20 cellular contexts compared by ENCODE assay signal in the genomic region with DNA sequence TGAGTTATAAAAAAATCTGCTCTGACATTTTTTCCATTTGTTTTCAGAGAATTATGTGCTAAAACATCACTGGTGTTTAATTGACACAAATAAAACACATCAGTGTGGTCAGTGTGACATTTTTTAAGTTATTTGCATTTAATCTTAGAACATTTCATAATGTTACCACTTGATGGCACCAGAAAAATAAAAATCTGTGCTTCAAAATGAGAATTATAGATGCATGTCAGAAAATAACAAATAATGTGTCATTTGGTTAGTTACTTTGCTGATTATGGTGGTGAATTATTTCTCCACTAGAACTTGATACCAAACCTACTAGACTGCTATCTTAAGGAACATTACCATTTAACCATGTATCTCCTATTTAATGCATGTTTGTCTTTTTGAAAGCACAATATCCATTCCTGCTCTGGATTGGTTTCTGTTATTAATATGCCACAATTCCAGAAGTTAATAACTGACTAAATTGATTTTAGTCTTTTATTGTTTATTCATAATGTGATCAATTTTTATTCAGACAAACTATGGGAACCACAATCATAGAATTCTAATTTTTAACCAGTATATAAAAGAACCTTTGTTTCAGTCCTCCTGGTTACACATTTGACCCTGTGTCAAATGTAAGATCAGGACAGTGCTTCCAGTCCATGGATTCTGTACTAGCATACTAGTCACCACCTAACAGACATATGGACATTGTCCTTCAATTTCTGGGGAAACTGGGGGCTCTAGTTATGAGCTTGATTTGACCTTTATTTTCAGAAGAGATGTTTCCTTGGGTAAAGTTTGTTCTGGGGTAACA.
A peak's percentile ranks its signal among the peaks of the same experiment; 100 is the strongest.
DNase-seq lines count a peak whose midpoint lies in the region; ATAC-seq and TF ChIP-seq lines count a peak whose summit lies in the region.
"Had no signal": no experiment of that assay in that cellular context is flagged by ENCODE, and none has a peak within 500 bp of the region (broad histone marks: within the 10 kb centered on the region; RNA-seq: fewer than 3 reads in every experiment).

No MANE protein-coding gene starts in this region.

- no peak overlapping the region for H3K4me3 ChIP-seq in body of pancreas
- no peak overlapping the region for H3K4me3 ChIP-seq in osteoblast (ENCODE audit: insufficient read depth, low read length)
- H3K4me3 ChIP-seq: GM12878, SJSA1, testis had no signal

- H3K27ac ChIP-seq in body of pancreas, result peak overlapping the region in 1 of 4 donors; percentile 46
- H3K27ac ChIP-seq in osteoblast (ENCODE audit: low read depth, low read length), result peak overlapping the region; percentile 17
- H3K27ac ChIP-seq: 22Rv1, SJSA1, testis had no signal

- DNase-seq in DMS 273 (lab: John Stamatoyannopoulos, UW; ENCODE audit: unreplicated experiment) (peak; percentile 47), DMS 273 treated with DMSO at 0.1 percent for 48 hours (lab: John Stamatoyannopoulos, UW) (no peak), NCI-H146 (lab: John Stamatoyannopoulos, UW) (peak; percentile 46), body of pancreas (no peak), osteoblast (ENCODE audit: insufficient read length, low spot score, missing footprints) (no peak), CD1c-positive myeloid dendritic cell (ENCODE audit: extremely low spot score) (no peak), occipital lobe (lab: John Stamatoyannopoulos, UW) (no peak), kidney tubule cell (ENCODE audit: low spot score) (no peak)
- DNase-seq: activated CD4-positive, alpha-beta T cell treated with anti-CD3 and anti-CD28 coated beads, Interleukin-2, amount 50 U/mL, for 4 hours; activated T-cell treated with anti-CD3 and anti-CD28 coated beads, Interleukin-2, amount 50 U/mL, for 72 hours; CD4-positive, alpha-beta T cell; Kasumi-1; NCI-H2171; stimulated activated CD4-positive, alpha-beta T cell treated with anti-CD3 and anti-CD28 coated beads, Interleukin-2, amount 100 ng/mL, for 48 hours; stimulated activated CD8-positive, alpha-beta memory T cell treated with anti-CD3 and anti-CD28 coated beads, Interleukin-4, amount 100 ng/mL, for 48 hours; testis had no signal

- H3K9me3 ChIP-seq in body of pancreas (no peaks in the 10 kb centered on the region), osteoblast (ENCODE audit: low read depth, low read length) (no peaks in the 10 kb centered on the region)
- H3K9me3 ChIP-seq: SJSA1, testis had no signal

- H3K4me1 ChIP-seq in body of pancreas (peaks cover 16% of the 10 kb centered on the region), osteoblast (ENCODE audit: insufficient read depth, low read length) (peaks cover 43% of the 10 kb centered on the region)
- H3K4me1 ChIP-seq: SJSA1 had no signal

- H4K20me1 ChIP-seq in osteoblast (ENCODE audit: insufficient read depth, low read length), result no peaks in the 10 kb centered on the region

- H3K36me3 ChIP-seq in body of pancreas (replicated peaks in 1 of 2; ENCODE audit: insufficient read depth in 1 of 2, low read depth in 2 of 2) (no peaks in the 10 kb centered on the region), osteoblast (ENCODE audit: insufficient read depth, low read length) (no peaks in the 10 kb centered on the region)
- H3K36me3 ChIP-seq: SJSA1 had no signal

- H2AFZ ChIP-seq in osteoblast (ENCODE audit: low read length), result no peak overlapping the region

- ATAC-seq in body of pancreas, result peak; percentile 50
- ATAC-seq: activated T-cell treated with anti-CD3 and anti-CD28 coated beads, Interleukin-2, amount 50 U/mL, for 72 hours; GM12878; sciatic nerve had no signal

- no peak for TF ChIP-seq POLR2A in body of pancreas (IDR thresholded peaks at IDR 0.05)

- peak in 3 of 7 experiments; percentile 18 to 22 (median 18) for TF ChIP-seq CTCF in body of pancreas (IDR thresholded peaks at IDR 0.05)
- peak; percentile 26 for TF ChIP-seq CTCF in osteoblast (IDR thresholded peaks at IDR 0.05; ENCODE audit: extremely low read depth, low read depth, low read length)

- no peaks in the 10 kb centered on the region for H3K27me3 ChIP-seq in body of pancreas
- H3K27me3 ChIP-seq in osteoblast (ENCODE audit: insufficient read depth, low read length), result no peaks in the 10 kb centered on the region
- H3K27me3 ChIP-seq: SJSA1, testis had no signal

- peaks cover 29% of the 10 kb centered on the region for H3K79me2 ChIP-seq in osteoblast (ENCODE audit: insufficient read depth, low read length)

- intact Hi-C loops in body of pancreas (cut with DNase I), result no loop called here

- H3K4me2 ChIP-seq in osteoblast (ENCODE audit: insufficient read depth, low read length), result peak overlapping the region; percentile 30

Comparison
In these comparisons a context has a peak if more than half of its experiments do, and no peak if none do; other contexts are left out.
1. DNase-seq: peak in DMS 273 (single experiment) and NCI-H146 (single experiment); none in DMS 273 treated with DMSO at 0.1 percent for 48 hours (single experiment), body of pancreas (0 of 4), osteoblast (single experiment), CD1c-positive myeloid dendritic cell (single experiment), occipital lobe (single experiment) and kidney tubule cell (single experiment).